6 cellular contexts compared by ENCODE assay signal in the genomic region with DNA sequence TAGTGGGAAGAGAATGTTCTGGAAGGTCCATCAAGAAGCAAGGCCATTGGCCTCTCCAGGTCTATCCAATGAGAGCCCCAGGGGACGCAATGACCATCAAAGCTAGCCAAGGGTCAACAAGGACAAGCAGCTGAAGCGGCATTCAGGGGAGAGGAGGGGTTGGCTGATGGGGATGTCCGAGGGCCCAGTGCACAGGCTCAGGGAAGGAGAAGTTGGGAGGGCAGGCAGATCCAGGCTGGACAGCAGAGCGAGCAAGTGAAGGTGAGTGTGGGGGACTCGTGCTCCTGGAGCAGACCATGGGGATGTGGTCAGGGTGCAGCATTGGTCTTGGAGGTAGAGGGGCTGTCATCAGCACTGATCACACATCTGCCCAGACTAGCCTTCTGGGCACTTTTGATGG.
"Had no signal": no experiment of that assay in that cellular context is flagged by ENCODE, and none has a peak within 500 bp of the region (broad histone marks: within the 10 kb centered on the region; RNA-seq: fewer than 3 reads in every experiment).

No MANE protein-coding gene starts in this region.

- H3K9me3 ChIP-seq: HAP-1 had no signal

- H3K4me1 ChIP-seq: HAP-1 had no signal

- H3K4me3 ChIP-seq: HAP-1 had no signal

- ATAC-seq: HCT116 had no signal

- DNase-seq: GOT3, H7, HFFc6, KBM-7 had no signal

- H3K36me3 ChIP-seq: HAP-1 had no signal
